33 cellular contexts compared by ENCODE assay signal in genomic region chr3:69777582-69777967, GRCh38. TPM values are rescaled to one million over a fixed set of nuclear protein-coding genes. Genes with fewer than 3 reads are reported as not detected.
"Had no signal": no experiment of that assay in that cellular context is flagged by ENCODE, and none has a peak within 500 bp of the region (broad histone marks: within the 10 kb centered on the region; RNA-seq: fewer than 3 reads in every experiment).

No MANE protein-coding gene starts in this region.

- H3K36me3 Mint-ChIP-seq: activated naive CD4-positive, alpha-beta T cell treated with anti-CD3 and anti-CD28 coated beads, Interleukin-2, amount 10 ng/mL, durations not matched to agents 7 days and 5 days; activated naive CD4-positive, alpha-beta T cell treated with anti-CD3 and anti-CD28 coated beads, Interleukin-2, amount 50 U/mL, for 72 hours; activated naive CD8-positive, alpha-beta T cell treated with anti-CD3 and anti-CD28 coated beads, Interleukin-2, amount 10 ng/mL, durations not matched to agents 7 days and 5 days; brain; WTC11 had no signal

- H3K27ac Mint-ChIP-seq: activated CD4-positive, alpha-beta memory T cell treated with anti-CD3 and anti-CD28 coated beads, Interleukin-2, amount 10 ng/mL, durations not matched to agents 7 days and 5 days; activated CD4-positive, alpha-beta T cell treated with anti-CD3 and anti-CD28 coated beads, Interleukin-2, amount 10 ng/mL, durations not matched to agents 7 days and 5 days; activated naive CD4-positive, alpha-beta T cell treated with anti-CD3 and anti-CD28 coated beads, Interleukin-2, amount 10 ng/mL, durations not matched to agents 7 days and 5 days; activated naive CD4-positive, alpha-beta T cell treated with anti-CD3 and anti-CD28 coated beads, Interleukin-2, amount 50 U/mL, for 72 hours; activated naive CD8-positive, alpha-beta T cell treated with anti-CD3 and anti-CD28 coated beads, Interleukin-2, amount 10 ng/mL, durations not matched to agents 7 days and 5 days; activated T-cell treated with anti-CD3 and anti-CD28 coated beads, Interleukin-2, amount 50 U/mL, for 24 hours; activated T-cell treated with anti-CD3 and anti-CD28 coated beads, Interleukin-2, amount 50 U/mL, for 72 hours; brain; endodermal cell; T-helper 17 cell; WTC11 had no signal

- ATAC-seq: activated naive CD4-positive, alpha-beta T cell treated with anti-CD3 and anti-CD28 coated beads, Interleukin-2, amount 50 U/mL, for 72 hours; activated T-cell treated with anti-CD3 and anti-CD28 coated beads, Interleukin-2, amount 50 U/mL, for 72 hours; foreskin keratinocyte; gastrocnemius medialis; heart left ventricle; T-helper 17 cell; WTC11 had no signal

- H3K27ac ChIP-seq: ascending aorta, breast epithelium, cardiac muscle cell, colonic mucosa, dorsolateral prefrontal cortex, esophagus muscularis mucosa, foreskin keratinocyte, gastrocnemius medialis, VCaP had no signal

- H3K4me1 Mint-ChIP-seq: activated CD4-positive, alpha-beta memory T cell treated with anti-CD3 and anti-CD28 coated beads, Interleukin-2, amount 10 ng/mL, durations not matched to agents 7 days and 5 days; activated CD4-positive, alpha-beta T cell treated with anti-CD3 and anti-CD28 coated beads, Interleukin-2, amount 10 ng/mL, durations not matched to agents 7 days and 5 days; activated naive CD4-positive, alpha-beta T cell treated with anti-CD3 and anti-CD28 coated beads, Interleukin-2, amount 10 ng/mL, durations not matched to agents 7 days and 5 days; activated naive CD8-positive, alpha-beta T cell treated with anti-CD3 and anti-CD28 coated beads, Interleukin-2, amount 10 ng/mL, durations not matched to agents 7 days and 5 days; T-helper 17 cell; WTC11 had no signal

- DNase-seq: activated CD4-positive, alpha-beta memory T cell treated with anti-CD3 and anti-CD28 coated beads, Interleukin-2, amount 10 ng/mL, durations not matched to agents 7 days and 5 days; activated CD4-positive, alpha-beta T cell treated with anti-CD3 and anti-CD28 coated beads for 1 hour; activated CD4-positive, alpha-beta T cell treated with anti-CD3 and anti-CD28 coated beads for 4 hours; activated CD4-positive, alpha-beta T cell treated with anti-CD3 and anti-CD28 coated beads, Interleukin-2, amount 10 ng/mL, durations not matched to agents 7 days and 5 days; activated CD4-positive, alpha-beta T cell treated with anti-CD3 and anti-CD28 coated beads, Interleukin-2, amount 50 U/mL, for 4 hours; activated CD8-positive, alpha-beta memory T cell treated with anti-CD3 and anti-CD28 coated beads, Interleukin-2, amount 50 U/mL, for 48 hours; activated gamma-delta T cell; activated naive CD4-positive, alpha-beta T cell; activated naive CD4-positive, alpha-beta T cell treated with anti-CD3 and anti-CD28 coated beads, Interleukin-2, amount 10 ng/mL, durations not matched to agents 7 days and 5 days; activated naive CD8-positive, alpha-beta T cell treated with anti-CD3 and anti-CD28 coated beads, Interleukin-2, amount 10 ng/mL, durations not matched to agents 7 days and 5 days; activated T-cell treated with anti-CD3 and anti-CD28 coated beads for 4 hours; activated T-cell treated with anti-CD3 and anti-CD28 coated beads, Interleukin-2, amount 50 U/mL, for 24 hours; activated T-cell treated with anti-CD3 and anti-CD28 coated beads, Interleukin-2, amount 50 U/mL, for 72 hours; central memory CD4-positive, alpha-beta T cell; cerebellar nuclear complex; colonic mucosa; dorsolateral prefrontal cortex; effector memory CD4-positive, alpha-beta T cell; endodermal cell; foreskin keratinocyte; gastrocnemius medialis; glutamatergic neuron; heart left ventricle; T-helper 1 cell; T-helper 17 cell had no signal

- H3K27me3 ChIP-seq: ascending aorta, breast epithelium, cardiac muscle cell, colonic mucosa, dorsolateral prefrontal cortex, esophagus muscularis mucosa, foreskin keratinocyte, gastrocnemius medialis, heart left ventricle had no signal

- H3K4me3 Mint-ChIP-seq: activated CD4-positive, alpha-beta memory T cell treated with anti-CD3 and anti-CD28 coated beads, Interleukin-2, amount 10 ng/mL, durations not matched to agents 7 days and 5 days; activated CD4-positive, alpha-beta T cell treated with anti-CD3 and anti-CD28 coated beads, Interleukin-2, amount 10 ng/mL, durations not matched to agents 7 days and 5 days; activated naive CD4-positive, alpha-beta T cell treated with anti-CD3 and anti-CD28 coated beads, Interleukin-2, amount 10 ng/mL, durations not matched to agents 7 days and 5 days; activated naive CD8-positive, alpha-beta T cell treated with anti-CD3 and anti-CD28 coated beads, Interleukin-2, amount 10 ng/mL, durations not matched to agents 7 days and 5 days; activated T-cell treated with anti-CD3 and anti-CD28 coated beads, Interleukin-2, amount 50 U/mL, for 24 hours; activated T-cell treated with anti-CD3 and anti-CD28 coated beads, Interleukin-2, amount 50 U/mL, for 72 hours; brain; endodermal cell; T-helper 17 cell; WTC11 had no signal

- H3K9me3 Mint-ChIP-seq: activated CD4-positive, alpha-beta memory T cell treated with anti-CD3 and anti-CD28 coated beads, Interleukin-2, amount 10 ng/mL, durations not matched to agents 7 days and 5 days; activated CD4-positive, alpha-beta T cell treated with anti-CD3 and anti-CD28 coated beads, Interleukin-2, amount 10 ng/mL, durations not matched to agents 7 days and 5 days; activated naive CD4-positive, alpha-beta T cell treated with anti-CD3 and anti-CD28 coated beads, Interleukin-2, amount 10 ng/mL, durations not matched to agents 7 days and 5 days; activated naive CD8-positive, alpha-beta T cell treated with anti-CD3 and anti-CD28 coated beads, Interleukin-2, amount 10 ng/mL, durations not matched to agents 7 days and 5 days; activated T-cell treated with anti-CD3 and anti-CD28 coated beads, Interleukin-2, amount 50 U/mL, for 24 hours; brain; endodermal cell; WTC11 had no signal

- H3K4me3 ChIP-seq: ascending aorta, breast epithelium, cardiac muscle cell, colonic mucosa, dorsolateral prefrontal cortex, esophagus muscularis mucosa, gastrocnemius medialis, heart left ventricle had no signal

- H3K27me3 Mint-ChIP-seq: activated CD4-positive, alpha-beta memory T cell treated with anti-CD3 and anti-CD28 coated beads, Interleukin-2, amount 10 ng/mL, durations not matched to agents 7 days and 5 days; activated CD4-positive, alpha-beta T cell treated with anti-CD3 and anti-CD28 coated beads, Interleukin-2, amount 10 ng/mL, durations not matched to agents 7 days and 5 days; activated naive CD4-positive, alpha-beta T cell treated with anti-CD3 and anti-CD28 coated beads, Interleukin-2, amount 10 ng/mL, durations not matched to agents 7 days and 5 days; activated naive CD8-positive, alpha-beta T cell treated with anti-CD3 and anti-CD28 coated beads, Interleukin-2, amount 10 ng/mL, durations not matched to agents 7 days and 5 days; activated T-cell treated with anti-CD3 and anti-CD28 coated beads, Interleukin-2, amount 50 U/mL, for 24 hours; brain; T-helper 17 cell had no signal

- H3K9me3 ChIP-seq: ascending aorta, breast epithelium, colonic mucosa, esophagus muscularis mucosa, gastrocnemius medialis, heart left ventricle had no signal

- H3K4me1 ChIP-seq: ascending aorta, colonic mucosa, foreskin keratinocyte had no signal

- H3K36me3 ChIP-seq: ascending aorta, breast epithelium, cardiac muscle cell, colonic mucosa, esophagus muscularis mucosa, gastrocnemius medialis, heart left ventricle had no signal

RNA-seq across cellular contexts. Expression of gene MITF, which starts 38.3 kb away (rescaled TPM):
- total RNA-seq: activated CD4-positive, alpha-beta memory T cell treated with anti-CD3 and anti-CD28 coated beads, Interleukin-2, amount 10 ng/mL, durations not matched to agents 7 days and 5 days had no signal
